In genomic region chr20:36384022-36384619, GRCh38 we compare ENCODE assay signal across 8 cellular contexts.
A peak's percentile ranks its signal among the peaks of the same experiment; 100 is the strongest.
DNase-seq lines count a peak whose midpoint lies in the region; ATAC-seq, FAIRE-seq and TF ChIP-seq lines count a peak whose summit lies in the region.

No MANE protein-coding gene starts in this region.

- no peaks in the 10 kb centered on the region for H3K36me3 ChIP-seq in HepG2 (replicated peaks in 1 of 2; ENCODE audit: control insufficient read depth in 1 of 2, insufficient read depth in 2 of 2, low read length in 2 of 2)

- H3K9me3 Mint-ChIP-seq in activated naive CD4-positive, alpha-beta T cell treated with anti-CD3 and anti-CD28 coated beads for 36 hours: peaks cover 2% of the 10 kb centered on the region

- ATAC-seq in HepG2 (peak; percentile 84), HG02642 (IDR thresholded peaks at IDR 0.05; ENCODE audit: poor library complexity, unreplicated experiment) (no peak), HG02840 (IDR thresholded peaks at IDR 0.05; ENCODE audit: low FRiP score, unreplicated experiment) (no peak)

- no TSS peak for BruUV-seq in HepG2 (replicated peaks; lab: Mats Ljungman, UMichigan)

- H3K9me3 ChIP-seq in HepG2 (ENCODE audit: low read length): no peaks in the 10 kb centered on the region

- peaks cover 3% of the 10 kb centered on the region for H3K27me3 Mint-ChIP-seq in activated naive CD4-positive, alpha-beta T cell treated with anti-CD3 and anti-CD28 coated beads for 36 hours (ENCODE audit: low read depth)

- DNase-seq in GM03348 (ENCODE audit: low spot score): peak; percentile 67
- DNase-seq in NAMALWA (ENCODE audit: low spot score): peak; percentile 76
- peak; percentile 72 for DNase-seq in activated naive CD4-positive, alpha-beta T cell treated with anti-CD3 and anti-CD28 coated beads for 36 hours
- peak; percentile 79 for DNase-seq in HepG2 (ENCODE audit: low spot score)
- no peak for DNase-seq in D721Med (ENCODE audit: insufficient read length, low spot score)
- no peak for DNase-seq in RCC 7860 (ENCODE audit: low spot score)

- H3K4me3 ChIP-seq in HepG2 (replicated peaks in 1 of 3; ENCODE audit: insufficient read depth in 1 of 3, low read depth in 2 of 3, low read length in 3 of 3): no peak overlapping the region

- no peaks in the 10 kb centered on the region for H3K4me1 Mint-ChIP-seq in activated naive CD4-positive, alpha-beta T cell treated with anti-CD3 and anti-CD28 coated beads for 36 hours (ENCODE audit: low read depth)

- no peak overlapping the region for H2AFZ ChIP-seq in HepG2 (ENCODE audit: low read length)

- 9% methylated on average over 6 of the region's 6 CpGs for WGBS in HepG2 (ENCODE audit: low lambda C conversion rate)

- FAIRE-seq in HepG2 (lab: Jason Lieb, UNC) (peak; percentile 92), D721Med (lab: Jason Lieb, UNC) (no peak), RCC 7860 (lab: Jason Lieb, UNC) (no peak)

- H3K4me3 Mint-ChIP-seq in activated naive CD4-positive, alpha-beta T cell treated with anti-CD3 and anti-CD28 coated beads for 36 hours: no peak overlapping the region

- H3K79me2 ChIP-seq in HepG2 (ENCODE audit: insufficient read depth, low read length): no peaks in the 10 kb centered on the region

- no peak overlapping the region for H3K4me2 ChIP-seq in HepG2 (ENCODE audit: low read depth, low read length)

- TF ChIP-seq RAD21 in HepG2 (CRISPR knock-in tag; IDR thresholded peaks at IDR 0.05): peak; percentile 62; the same call in 1 of the 2 replicates

- no peak overlapping the region for H3K9ac ChIP-seq in HepG2 (ENCODE audit: insufficient read depth, low read depth, low read length)

- TF ChIP-seq CTCF in HepG2 (CRISPR knock-in tag; IDR thresholded peaks at IDR 0.05) (peak; percentile 59), D721Med (IDR thresholded peaks at IDR 0.05; ENCODE audit: insufficient read depth, missing control alignments) (no peak)

- H3K4me1 ChIP-seq in HepG2 (ENCODE audit: insufficient read depth, low read length): no peaks in the 10 kb centered on the region

- no peak overlapping the region for H3K27ac Mint-ChIP-seq in activated naive CD4-positive, alpha-beta T cell treated with anti-CD3 and anti-CD28 coated beads for 36 hours

- in situ Hi-C loops in HepG2 (cut with HindIII; ENCODE audit: extremely low pct_ligation_motif_present, low pct_unique_long_range_greater_than_20kb): no loop called here

- H4K20me1 ChIP-seq in HepG2 (ENCODE audit: insufficient read depth, low read length): peaks cover 10% of the 10 kb centered on the region

- TF ChIP-seq POLR2A in HepG2 (IDR thresholded peaks at IDR 0.05; ENCODE audit: insufficient read depth in 1 of 2, low read depth in 2 of 2, low read length in 2 of 2): no peak

- peak; percentile 32 to 48; a peak in 1 of 4 replicates for TF ChIP-seq EP300 in HepG2 (IDR thresholded peaks at IDR 0.05; ENCODE audit: low read depth in 2 of 2, low read length in 2 of 2)
- TF ChIP-seq EP300 in HepG2 (CRISPR knock-in tag; IDR thresholded peaks at IDR 0.05; ENCODE audit: borderline replicate concordance): peak; percentile 95

- H3K36me3 Mint-ChIP-seq in activated naive CD4-positive, alpha-beta T cell treated with anti-CD3 and anti-CD28 coated beads for 36 hours (ENCODE audit: low read depth): no peaks in the 10 kb centered on the region

- intact Hi-C loops in activated naive CD4-positive, alpha-beta T cell treated with anti-CD3 and anti-CD28 coated beads for 36 hours (cut with micrococcal nuclease): loop anchor here (5.0 kb wide), 1 partner anchor 108 kb away; no protein-coding TSS in a partner anchor
- intact Hi-C loops in HepG2 (cut with micrococcal nuclease; ENCODE audit: unreplicated experiment): no loop called here

- POLR2A ChIA-PET in HepG2 (lab: Yijun Ruan, JAX): no interaction called here

- peaks cover 0 to 11% of the 10 kb centered on the region in 2 experiments; a peak in 3 of 5 replicates for H3K27me3 ChIP-seq in HepG2 (ENCODE audit: control insufficient read depth in 1 of 2, insufficient read depth in 2 of 2, low read length in 2 of 2)

- CTCF ChIA-PET in activated naive CD4-positive, alpha-beta T cell treated with anti-CD3 and anti-CD28 coated beads for 36 hours (lab: Charles Lee): interaction anchor here (0.5 to 0.6 kb wide), 2 partner anchors 175 to 297 kb away, joined by 3 read pairs; no protein-coding TSS in a partner anchor
- CTCF ChIA-PET in HepG2 (lab: Yijun Ruan, JAX; ENCODE audit: low intra/inter-chr PET ratio, low total read pairs): no interaction called here

- H3K27ac ChIP-seq in HepG2 (ENCODE audit: extremely low read length, insufficient read depth, low read length): no peak overlapping the region

TF ChIP-seq in HepG2, 621 proteins besides CTCF, POLR2A, EP300 and RAD21 (continues in another document):
- TF ChIP-seq ZMYM3 (CRISPR knock-in tag; IDR thresholded peaks at IDR 0.05): peak; percentile 78
- TF ChIP-seq MTF1 (CRISPR knock-in tag; IDR thresholded peaks at IDR 0.05): peak; percentile 100
- TF ChIP-seq, protein P1, sequence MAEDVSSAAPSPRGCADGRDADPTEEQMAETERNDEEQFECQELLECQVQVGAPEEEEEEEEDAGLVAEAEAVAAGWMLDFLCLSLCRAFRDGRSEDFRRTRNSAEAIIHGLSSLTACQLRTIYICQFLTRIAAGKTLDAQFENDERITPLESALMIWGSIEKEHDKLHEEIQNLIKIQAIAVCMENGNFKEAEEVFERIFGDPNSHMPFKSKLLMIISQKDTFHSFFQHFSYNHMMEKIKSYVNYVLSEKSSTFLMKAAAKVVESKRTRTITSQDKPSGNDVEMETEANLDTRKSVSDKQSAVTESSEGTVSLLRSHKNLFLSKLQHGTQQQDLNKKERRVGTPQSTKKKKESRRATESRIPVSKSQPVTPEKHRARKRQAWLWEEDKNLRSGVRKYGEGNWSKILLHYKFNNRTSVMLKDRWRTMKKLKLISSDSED (CRISPR knock-in tag; IDR thresholded peaks at IDR 0.05): peak; percentile 99
- peak; percentile 100 for TF ChIP-seq ZNF792 (CRISPR knock-in tag; IDR thresholded peaks at IDR 0.05)
- peak; percentile 97 for TF ChIP-seq CBFB (CRISPR knock-in tag; IDR thresholded peaks at IDR 0.05)
- peak; percentile 100 for TF ChIP-seq ZFP41 (CRISPR knock-in tag; IDR thresholded peaks at IDR 0.05; ENCODE audit: borderline replicate concordance)
- TF ChIP-seq E2F5 (CRISPR knock-in tag; conservative IDR thresholded peaks at IDR 0.05): peak; percentile 100
- TF ChIP-seq SETDB1 (CRISPR knock-in tag; IDR thresholded peaks at IDR 0.05; ENCODE audit: borderline replicate concordance): no peak
- TF ChIP-seq NFE2L1 (CRISPR knock-in tag; IDR thresholded peaks at IDR 0.05; ENCODE audit: borderline replicate concordance): peak; percentile 99
- TF ChIP-seq PCBP1 (IDR thresholded peaks at IDR 0.05; ENCODE audit: borderline replicate concordance, low read depth, low read length): no peak
- TF ChIP-seq, protein P2, sequence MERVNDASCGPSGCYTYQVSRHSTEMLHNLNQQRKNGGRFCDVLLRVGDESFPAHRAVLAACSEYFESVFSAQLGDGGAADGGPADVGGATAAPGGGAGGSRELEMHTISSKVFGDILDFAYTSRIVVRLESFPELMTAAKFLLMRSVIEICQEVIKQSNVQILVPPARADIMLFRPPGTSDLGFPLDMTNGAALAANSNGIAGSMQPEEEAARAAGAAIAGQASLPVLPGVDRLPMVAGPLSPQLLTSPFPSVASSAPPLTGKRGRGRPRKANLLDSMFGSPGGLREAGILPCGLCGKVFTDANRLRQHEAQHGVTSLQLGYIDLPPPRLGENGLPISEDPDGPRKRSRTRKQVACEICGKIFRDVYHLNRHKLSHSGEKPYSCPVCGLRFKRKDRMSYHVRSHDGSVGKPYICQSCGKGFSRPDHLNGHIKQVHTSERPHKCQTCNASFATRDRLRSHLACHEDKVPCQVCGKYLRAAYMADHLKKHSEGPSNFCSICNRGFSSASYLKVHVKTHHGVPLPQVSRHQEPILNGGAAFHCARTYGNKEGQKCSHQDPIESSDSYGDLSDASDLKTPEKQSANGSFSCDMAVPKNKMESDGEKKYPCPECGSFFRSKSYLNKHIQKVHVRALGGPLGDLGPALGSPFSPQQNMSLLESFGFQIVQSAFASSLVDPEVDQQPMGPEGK (CRISPR knock-in tag; IDR thresholded peaks at IDR 0.05): peak; percentile 97
- peak; percentile 100 for TF ChIP-seq JUNB (CRISPR knock-in tag; IDR thresholded peaks at IDR 0.05; ENCODE audit: borderline replicate concordance)

Comparison
In these comparisons a context has a peak if more than half of its experiments do, and no peak if none do; other contexts are left out.
1. DNase-seq: peak in GM03348 (single experiment), NAMALWA (single experiment), activated naive CD4-positive, alpha-beta T cell treated with anti-CD3 and anti-CD28 coated beads for 36 hours (single experiment) and HepG2 (single experiment); none in D721Med (single experiment) and RCC 7860 (single experiment).